In the genomic region with DNA sequence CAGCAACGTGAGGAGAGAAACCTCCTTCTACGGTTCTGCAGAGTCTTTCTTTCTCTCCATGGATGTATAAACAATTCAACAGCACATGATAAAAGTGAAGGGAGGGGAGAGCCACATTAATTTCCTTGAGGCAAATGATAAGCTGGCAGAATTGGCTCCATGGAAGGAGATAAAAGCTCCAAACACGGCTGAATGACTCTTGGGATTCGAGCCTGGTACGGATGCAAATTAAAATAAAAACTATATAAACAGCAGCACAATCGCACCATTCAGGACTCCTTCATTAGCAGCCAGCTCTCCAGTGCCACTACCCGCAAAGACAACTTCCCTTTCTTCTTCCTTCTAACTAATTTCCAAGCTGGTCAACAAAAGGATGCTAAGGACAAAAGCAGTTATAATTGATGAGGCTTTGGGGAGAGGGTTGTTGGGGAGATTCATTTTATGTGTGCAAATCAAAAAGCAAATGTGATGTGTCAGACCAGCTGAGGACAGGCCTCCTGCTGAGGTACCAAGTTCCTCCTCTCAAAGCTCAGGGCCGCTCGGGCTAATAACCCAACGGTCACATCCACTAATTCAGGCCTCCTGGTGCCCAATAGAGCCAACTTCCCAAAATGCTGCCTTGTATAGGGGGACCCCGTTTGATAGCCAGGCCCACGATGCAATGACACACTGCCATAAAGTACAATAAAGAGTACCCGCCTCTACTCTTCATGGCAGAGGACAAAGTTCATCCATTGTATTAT, we compare ENCODE assay signal across 1 cellular context.
TF ChIP-seq lines count a peak whose summit lies in the region.

No MANE protein-coding gene starts in this region.

TF ChIP-seq in IMR-90, 13 proteins besides CTCF, POLR2A, EP300 and RAD21:
- no peak for TF ChIP-seq NFE2L2 (IDR thresholded peaks at IDR 0.05; ENCODE audit: low read depth, low read length)
- TF ChIP-seq RCOR1 (IDR thresholded peaks at IDR 0.05; ENCODE audit: insufficient replicate concordance, low read length): no peak
- no peak for TF ChIP-seq SMC3 (IDR thresholded peaks at IDR 0.05; ENCODE audit: low read depth, low read length)
